Comparison of ENCODE assay signal across 29 cellular contexts in the genomic region with DNA sequence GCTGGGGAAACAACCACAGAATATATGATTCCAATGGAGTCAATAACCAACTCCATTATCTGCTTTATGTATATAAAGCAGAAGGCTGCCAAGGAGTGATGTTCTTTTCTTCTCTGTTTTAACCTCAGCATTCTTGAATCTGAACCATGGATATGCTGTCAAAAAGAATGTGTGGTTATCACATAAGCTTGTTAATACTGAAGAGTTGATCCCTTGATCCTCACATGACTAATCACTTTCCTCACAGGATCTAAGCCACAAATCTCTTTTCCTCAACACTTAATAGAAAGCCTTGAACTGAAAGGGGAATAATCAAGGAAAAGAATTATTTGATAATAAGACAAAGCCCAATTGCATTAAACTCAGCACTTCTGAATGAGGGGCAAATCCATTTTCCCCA.
"Had no signal": no experiment of that assay in that cellular context is flagged by ENCODE, and none has a peak within 500 bp of the region (broad histone marks: within the 10 kb centered on the region; RNA-seq: fewer than 3 reads in every experiment).

No MANE protein-coding gene starts in this region.

- DNase-seq: activated CD4-positive, alpha-beta memory T cell treated with anti-CD3 and anti-CD28 coated beads, Interleukin-2, amount 10 ng/mL, durations not matched to agents 7 days and 5 days; activated CD4-positive, alpha-beta T cell treated with anti-CD3 and anti-CD28 coated beads for 1 hour; activated CD4-positive, alpha-beta T cell treated with anti-CD3 and anti-CD28 coated beads for 36 hours; activated CD4-positive, alpha-beta T cell treated with anti-CD3 and anti-CD28 coated beads for 48 hours; activated CD4-positive, alpha-beta T cell treated with anti-CD3 and anti-CD28 coated beads, Interleukin-2, amount 10 ng/mL, durations not matched to agents 7 days and 5 days; activated CD4-positive, alpha-beta T cell treated with anti-CD3 and anti-CD28 coated beads, Interleukin-2, amount 50 U/mL, for 48 hours; activated CD4-positive, CD25-positive, alpha-beta regulatory T cell; activated CD8-positive, alpha-beta memory T cell treated with anti-CD3 and anti-CD28 coated beads for 24 hours; activated CD8-positive, alpha-beta memory T cell treated with anti-CD3 and anti-CD28 coated beads, Interleukin-2, amount 10 ng/mL, durations not matched to agents 7 days and 5 days; activated CD8-positive, alpha-beta memory T cell treated with anti-CD3 and anti-CD28 coated beads, Interleukin-2, amount 50 U/mL, for 48 hours; activated CD8-positive, alpha-beta T cell treated with anti-CD3 and anti-CD28 coated beads, Interleukin-2, amount 10 ng/mL, durations not matched to agents 7 days and 5 days; activated effector memory CD4-positive, alpha-beta T cell treated with anti-CD3 and anti-CD28 coated beads, Interleukin-2, amount 50 U/mL, for 16 hours; activated gamma-delta T cell treated with Interleukin-2 at 50 U/mL for 16 hours; activated naive CD4-positive, alpha-beta T cell; activated naive CD4-positive, alpha-beta T cell treated with anti-CD3 and anti-CD28 coated beads for 36 hours; activated naive CD4-positive, alpha-beta T cell treated with anti-CD3 and anti-CD28 coated beads, Interleukin-2, amount 50 U/mL, for 16 hours; activated naive CD8-positive, alpha-beta T cell treated with anti-CD3 and anti-CD28 coated beads for 36 hours; activated T-cell treated with anti-CD3 and anti-CD28 coated beads, Interleukin-2, amount 50 U/mL, for 24 hours; activated T-cell treated with anti-CD3 and anti-CD28 coated beads, Interleukin-2, amount 50 U/mL, for 48 hours; adrenal gland; amniotic stem cell; aorta; body of pancreas; brain microvascular endothelial cell; central memory CD4-positive, alpha-beta T cell; T-cell; T-helper 17 cell; WERI-Rb-1 had no signal

- H3K27ac ChIP-seq: adrenal gland, brain microvascular endothelial cell, breast epithelium, WERI-Rb-1 had no signal

- H3K9me3 ChIP-seq: adrenal gland, body of pancreas, breast epithelium had no signal

- H3K4me3 ChIP-seq: adrenal gland, body of pancreas, breast epithelium had no signal

- H3K36me3 ChIP-seq: adrenal gland, brain microvascular endothelial cell, breast epithelium, WERI-Rb-1 had no signal

- H3K4me1 ChIP-seq: adrenal gland, body of pancreas, breast epithelium had no signal

- H3K27me3 ChIP-seq: adrenal gland, body of pancreas, brain microvascular endothelial cell had no signal
